Comparison of ENCODE assay signal across 1 cellular context in genomic region chr7:44733708-44734481, GRCh38.
TF ChIP-seq lines count a peak whose summit lies in the region.

No MANE protein-coding gene starts in this region.

TF ChIP-seq in SK-N-SH treated with all-trans-retinoic acid at 6 μM for 48 hours, 23 proteins besides CTCF, POLR2A, EP300 and RAD21 (continued from another document):
- TF ChIP-seq, protein P1, sequence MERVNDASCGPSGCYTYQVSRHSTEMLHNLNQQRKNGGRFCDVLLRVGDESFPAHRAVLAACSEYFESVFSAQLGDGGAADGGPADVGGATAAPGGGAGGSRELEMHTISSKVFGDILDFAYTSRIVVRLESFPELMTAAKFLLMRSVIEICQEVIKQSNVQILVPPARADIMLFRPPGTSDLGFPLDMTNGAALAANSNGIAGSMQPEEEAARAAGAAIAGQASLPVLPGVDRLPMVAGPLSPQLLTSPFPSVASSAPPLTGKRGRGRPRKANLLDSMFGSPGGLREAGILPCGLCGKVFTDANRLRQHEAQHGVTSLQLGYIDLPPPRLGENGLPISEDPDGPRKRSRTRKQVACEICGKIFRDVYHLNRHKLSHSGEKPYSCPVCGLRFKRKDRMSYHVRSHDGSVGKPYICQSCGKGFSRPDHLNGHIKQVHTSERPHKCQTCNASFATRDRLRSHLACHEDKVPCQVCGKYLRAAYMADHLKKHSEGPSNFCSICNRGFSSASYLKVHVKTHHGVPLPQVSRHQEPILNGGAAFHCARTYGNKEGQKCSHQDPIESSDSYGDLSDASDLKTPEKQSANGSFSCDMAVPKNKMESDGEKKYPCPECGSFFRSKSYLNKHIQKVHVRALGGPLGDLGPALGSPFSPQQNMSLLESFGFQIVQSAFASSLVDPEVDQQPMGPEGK (CRISPR knock-in tag; IDR thresholded peaks at IDR 0.05; ENCODE audit: borderline replicate concordance): peak; percentile 51; the same call in 1 of the 2 replicates
- TF ChIP-seq SNAI2 (CRISPR knock-in tag; IDR thresholded peaks at IDR 0.05) (no peak), ZC3H10 (CRISPR knock-in tag; IDR thresholded peaks at IDR 0.05) (peak; percentile 51; the same call in 1 of the 2 replicates), ZFP30 (CRISPR knock-in tag; IDR thresholded peaks at IDR 0.05) (no peak), RARB (CRISPR knock-in tag; IDR thresholded peaks at IDR 0.05) (no peak), CREB5 (CRISPR knock-in tag; IDR thresholded peaks at IDR 0.05; ENCODE audit: low read depth) (no peak), GLIS3 (CRISPR knock-in tag; IDR thresholded peaks at IDR 0.05) (no peak), ISL1 (CRISPR knock-in tag; IDR thresholded peaks at IDR 0.05) (peak; percentile 57)
